In genomic region chr2:46643951-46644350, GRCh38 we compare ENCODE assay signal across 22 cellular contexts. TPM values are rescaled to one million over a fixed set of nuclear protein-coding genes. Genes with fewer than 3 reads are reported as not detected.
A peak's percentile ranks its signal among the peaks of the same experiment; 100 is the strongest.
DNase-seq lines count a peak whose midpoint lies in the region; ATAC-seq, FAIRE-seq and TF ChIP-seq lines count a peak whose summit lies in the region.
"Had no signal": no experiment of that assay in that cellular context is flagged by ENCODE, and none has a peak within 500 bp of the region (broad histone marks: within the 10 kb centered on the region; RNA-seq: fewer than 3 reads in every experiment).

No MANE protein-coding gene starts in this region.

- peaks cover 0 to 1% (median 0%) of the 10 kb centered on the region in 4 donors for H3K4me1 Mint-ChIP-seq in CD4-positive, alpha-beta memory T cell
- H3K4me1 Mint-ChIP-seq: naive B cell, T-helper 17 cell had no signal

- intact Hi-C loops in PC-3 (cut with micrococcal nuclease) = no loop called here
- intact Hi-C loops in CD4-positive, alpha-beta memory T cell (cut with micrococcal nuclease) = no loop called here

- H3F3A ChIP-seq in PC-3 (ENCODE audit: low read length, unreplicated experiment) = peaks cover 5% of the 10 kb centered on the region

- H3K9me2 ChIP-seq in PC-3 (replicated peaks; ENCODE audit: low read length) = no peaks in the 10 kb centered on the region

- DNase-seq in A549 (ENCODE audit: low read depth in 1 of 2, low spot score in 1 of 2) = no peak
- DNase-seq in DND-41 = no peak
- peak; percentile 88 for DNase-seq in PC-3
- peak; percentile 85 for DNase-seq in bronchial epithelial cell (ENCODE audit: low read depth)
- DNase-seq in NCI-H345 (lab: John Stamatoyannopoulos, UW) = no peak
- DNase-seq in CD4-positive, alpha-beta memory T cell = no peak
- DNase-seq in kidney glomerular epithelial cell (lab: John Stamatoyannopoulos, UW) = no peak
- DNase-seq: activated CD4-positive, CD25-positive, alpha-beta regulatory T cell; adrenal gland; DMS79; naive B cell; NCI-H1105; NCI-H2171; small intestine; stimulated activated naive B cell treated with anti-CD40 and anti-IgM and Interleukin-4, amounts not matched to agents 10 μg/mL and 1 μg/mL and 100 μg/mL, for 72 hours; T-helper 17 cell; trophoblast cell had no signal

- H4K20me1 ChIP-seq in DND-41 (ENCODE audit: insufficient read depth, low read length) = no peaks in the 10 kb centered on the region
- no peaks in the 10 kb centered on the region for H4K20me1 ChIP-seq in PC-3 (ENCODE audit: low read length)
- H4K20me1 ChIP-seq: BLaER1 treated with 17β-estradiol and CSF1 and Interleukin-3, amounts not matched to agents 10 nM and 100 nM had no signal

- no peak for TF ChIP-seq RAD21 in A549 (conservative IDR thresholded peaks at IDR 0.05 in 1 of 2, IDR thresholded peaks at IDR 0.05 in 1 of 2)

- H3K4me1 ChIP-seq in A549 (peaks cover 72% of the 10 kb centered on the region), DND-41 (ENCODE audit: insufficient read depth, low read length) (no peaks in the 10 kb centered on the region; the same call in 1 of the 2 replicates), PC-3 (ENCODE audit: insufficient read depth, low read length) (peaks cover 51% of the 10 kb centered on the region)
- H3K4me1 ChIP-seq in CD4-positive, alpha-beta memory T cell (ENCODE audit: insufficient read depth, low read length) = no peaks in the 10 kb centered on the region

- H3K9ac ChIP-seq in DND-41 (ENCODE audit: low read depth, low read length) = no peak overlapping the region
- no peak overlapping the region for H3K9ac ChIP-seq in PC-3 (ENCODE audit: low read length)
- H3K9ac ChIP-seq: BLaER1 treated with 17β-estradiol and CSF1 and Interleukin-3, amounts not matched to agents 10 nM and 100 nM had no signal

- peaks cover 0 to 22% (median 12%) of the 10 kb centered on the region in 8 donors for H3K9me3 Mint-ChIP-seq in CD4-positive, alpha-beta memory T cell

- no peaks in the 10 kb centered on the region for H3K27me3 ChIP-seq in DND-41 (ENCODE audit: insufficient read depth, low read length, poor library complexity)
- H3K27me3 ChIP-seq in PC-3 (ENCODE audit: low read length) = no peaks in the 10 kb centered on the region
- no peaks in the 10 kb centered on the region for H3K27me3 ChIP-seq in bronchial epithelial cell (ENCODE audit: control insufficient read depth, insufficient read depth, low read length)
- H3K27me3 ChIP-seq in CD4-positive, alpha-beta memory T cell (ENCODE audit: insufficient read depth, low read length) = no peaks in the 10 kb centered on the region
- H3K27me3 ChIP-seq: adrenal gland; BLaER1 treated with 17β-estradiol and CSF1 and Interleukin-3, amounts not matched to agents 10 nM and 100 nM; gastroesophageal sphincter had no signal

- POLR2A ChIA-PET in A549 (lab: Yijun Ruan, JAX) = no interaction called here
- POLR2A ChIA-PET in PC-3 (lab: Charles Lee; ENCODE audit: unreplicated experiment) = no interaction called here
- POLR2A ChIA-PET in CD4-positive, alpha-beta memory T cell (lab: Charles Lee; ENCODE audit: partially characterized antibody) = no interaction called here

- no TSS peak for BruUV-seq in PC-3 (replicated peaks; lab: Mats Ljungman, UMichigan)

- ATAC-seq in A549 = no peak
- ATAC-seq in DND-41 (ENCODE audit: insufficient read depth, low read depth) = peak; percentile 62
- ATAC-seq in PC-3 = peak; percentile 41
- ATAC-seq: gastroesophageal sphincter, K562, T-helper 17 cell had no signal

- no peak overlapping the region for H3K27ac Mint-ChIP-seq in CD4-positive, alpha-beta memory T cell
- H3K27ac Mint-ChIP-seq: naive B cell; stimulated activated naive B cell treated with anti-CD40 and anti-IgM and Interleukin-4, amounts not matched to agents 10 μg/mL and 1 μg/mL and 100 μg/mL, for 72 hours; T-helper 17 cell had no signal

- H3K4me2 ChIP-seq in A549 (peak overlapping the region; percentile 75), DND-41 (ENCODE audit: insufficient read depth, low read length) (no peak overlapping the region), PC-3 (ENCODE audit: low read length) (peak overlapping the region; percentile 57; the same call in 1 of the 2 replicates)

- H3K4me3 ChIP-seq in A549 = no peak overlapping the region
- H3K4me3 ChIP-seq in DND-41 (ENCODE audit: low read depth in 1 of 2, low read length in 2 of 2) = no peak overlapping the region
- no peak overlapping the region for H3K4me3 ChIP-seq in PC-3 (ENCODE audit: low read length)
- H3K4me3 ChIP-seq in bronchial epithelial cell (ENCODE audit: low read depth, low read length) = no peak overlapping the region
- no peak overlapping the region for H3K4me3 ChIP-seq in CD4-positive, alpha-beta memory T cell (ENCODE audit: low read length in 2 of 2)
- H3K4me3 ChIP-seq: adrenal gland; BLaER1 treated with 17β-estradiol and CSF1 and Interleukin-3, amounts not matched to agents 10 nM and 100 nM; coronary artery; gastroesophageal sphincter; K562; lung had no signal

- CTCF ChIA-PET in A549 (lab: Yijun Ruan, JAX) (interaction anchor here (0.6 to 3.6 kb wide), 5 partner anchors 12 to 387 kb away, joined by 3 to 19 read pairs (median 3); no protein-coding TSS in a partner anchor), PC-3 (lab: Charles Lee) (no interaction called here)
- CTCF ChIA-PET in CD4-positive, alpha-beta memory T cell (lab: Charles Lee; ENCODE audit: partially characterized antibody) = no interaction called here

- H3K4me3 Mint-ChIP-seq in CD4-positive, alpha-beta memory T cell = no peak overlapping the region
- H3K4me3 Mint-ChIP-seq: naive B cell; stimulated activated naive B cell treated with anti-CD40 and anti-IgM and Interleukin-4, amounts not matched to agents 10 μg/mL and 1 μg/mL and 100 μg/mL, for 72 hours; T-helper 17 cell had no signal

- TF ChIP-seq EP300 in A549 (IDR thresholded peaks at IDR 0.05) = no peak

- TF ChIP-seq CTCF in A549 (IDR thresholded peaks at IDR 0.05) = no peak
- no peak for TF ChIP-seq CTCF in DND-41 (IDR thresholded peaks at IDR 0.05; ENCODE audit: borderline replicate concordance, extremely low read depth, low read length, poor library complexity, severe bottlenecking)
- no peak for TF ChIP-seq CTCF in PC-3 (conservative IDR thresholded peaks at IDR 0.05; ENCODE audit: low read depth, low read length)
- no peak for TF ChIP-seq CTCF in bronchial epithelial cell (IDR thresholded peaks at IDR 0.05; ENCODE audit: insufficient read depth, low read length, severe bottlenecking)

- H3K79me2 ChIP-seq in DND-41 (ENCODE audit: insufficient read depth, low read length) (no peaks in the 10 kb centered on the region), PC-3 (ENCODE audit: low read length) (no peaks in the 10 kb centered on the region)

- H3K36me3 Mint-ChIP-seq in CD4-positive, alpha-beta memory T cell = peaks cover 23 to 27% of the 10 kb centered on the region in 2 donors

- H3K9me3 ChIP-seq in A549 (no peaks in the 10 kb centered on the region), DND-41 (ENCODE audit: insufficient read depth, low read length, severe bottlenecking) (peaks cover 13% of the 10 kb centered on the region), PC-3 (ENCODE audit: low read length) (peaks cover 11% of the 10 kb centered on the region; the same call in 1 of the 2 replicates)
- H3K9me3 ChIP-seq in CD4-positive, alpha-beta memory T cell (ENCODE audit: control insufficient read depth in 1 of 2, low read length in 2 of 2) = no peaks in the 10 kb centered on the region
- H3K9me3 ChIP-seq: gastroesophageal sphincter had no signal

- no peaks in the 10 kb centered on the region for H3K27me3 Mint-ChIP-seq in CD4-positive, alpha-beta memory T cell
- H3K27me3 Mint-ChIP-seq: naive B cell; stimulated activated naive B cell treated with anti-CD40 and anti-IgM and Interleukin-4, amounts not matched to agents 10 μg/mL and 1 μg/mL and 100 μg/mL, for 72 hours; T-helper 17 cell had no signal

- WGBS in A549 (ENCODE audit: missing lambda C conversion rate) = 68% methylated on average over 1 of the region's 1 CpG

- H3K36me3 ChIP-seq in DND-41 (ENCODE audit: insufficient read depth, low read length) (no peaks in the 10 kb centered on the region), PC-3 (ENCODE audit: low read depth, low read length) (peaks cover 14% of the 10 kb centered on the region), bronchial epithelial cell (ENCODE audit: control insufficient read depth, insufficient read depth, low read length) (no peaks in the 10 kb centered on the region)
- H3K36me3 ChIP-seq in CD4-positive, alpha-beta memory T cell (ENCODE audit: insufficient read depth, low read length) = no peaks in the 10 kb centered on the region
- H3K36me3 ChIP-seq: adrenal gland had no signal

- H3K27ac ChIP-seq in A549 = peak overlapping the region; percentile 94 to 97
- no peak overlapping the region for H3K27ac ChIP-seq in DND-41 (ENCODE audit: low read length)
- H3K27ac ChIP-seq in PC-3 (ENCODE audit: low read length) = peak overlapping the region; percentile 84
- H3K27ac ChIP-seq in CD4-positive, alpha-beta memory T cell (ENCODE audit: low read depth, low read length) = no peak overlapping the region
- H3K27ac ChIP-seq: adrenal gland; BLaER1 treated with 17β-estradiol and CSF1 and Interleukin-3, amounts not matched to agents 10 nM and 100 nM; gastroesophageal sphincter had no signal

- FAIRE-seq in A549 (lab: Jason Lieb, UNC) = no peak
- FAIRE-seq in bronchial epithelial cell (lab: Jason Lieb, UNC) = no peak
- FAIRE-seq: K562, small intestine had no signal

- H2AFZ ChIP-seq in DND-41 (ENCODE audit: low read depth, low read length) = no peak overlapping the region
- H2AFZ ChIP-seq in PC-3 (ENCODE audit: low read length) = no peak overlapping the region

- no peak for TF ChIP-seq POLR2A in A549 (IDR thresholded peaks at IDR 0.05; ENCODE audit: low read length)

RNA-seq across cellular contexts. Expression of gene CRIPT, which starts 26.9 kb away (rescaled TPM):
- polyA plus RNA-seq in A549 (2011; rRNA removed) (21.9 and 31.1 TPM in 2 replicates), A549 (2017; fragmentation: RNase III; extraction: RNeasy Plus Mini Kit Qiagen cat#74134 plus additional on column Dnase treatment) (17.1 to 21.8 TPM (median 21.7 TPM) in 3 replicates)
- polyA plus RNA-seq in A549 (2012; cell fraction: cytosol; rRNA removed) = 5.2 and 6.0 TPM in 2 replicates
- 1.1 and 2.1 TPM in 2 replicates for polyA plus RNA-seq in A549 (2012; cell fraction: nucleus; rRNA removed)
- polyA minus RNA-seq in A549 (2011; rRNA and poly(A)+ RNA removed) = 8.0 and 11.7 TPM in 2 replicates
- total RNA-seq in PC-3 (2014; rRNA removed) (7.7 and 8.9 TPM in 2 replicates), bronchial epithelial cell (6.8 and 7.4 TPM in 2 replicates)
- 10 to 100 TPM; 19.2 to 20.9 TPM for total RNA-seq in CD4-positive, alpha-beta memory T cell
- 10 to 100 TPM in 1 of 2 donors, 1 to 10 TPM in 1; 8.3 to 14.0 TPM for polyA plus RNA-seq in CD4-positive, alpha-beta memory T cell

RNA-seq across cellular contexts. Expression of gene PIGF, which starts 27.1 kb away (rescaled TPM):
- 85.9 and 98.9 TPM in 2 replicates for polyA plus RNA-seq in A549 (2011; rRNA removed)
- polyA plus RNA-seq in A549 (2012; cell fraction: cytosol; rRNA removed) = 27.4 and 29.5 TPM in 2 replicates
- 11.5 and 16.3 TPM in 2 replicates for polyA plus RNA-seq in A549 (2012; cell fraction: nucleus; rRNA removed)
- 53.8 to 56.2 TPM (median 54.9 TPM) in 3 replicates for polyA plus RNA-seq in A549 (2017; fragmentation: RNase III; extraction: RNeasy Plus Mini Kit Qiagen cat#74134 plus additional on column Dnase treatment)
- polyA minus RNA-seq in A549 (2011; rRNA and poly(A)+ RNA removed) = 24.7 and 29.7 TPM in 2 replicates
- 10.5 and 17.0 TPM in 2 replicates for total RNA-seq in PC-3 (2014; rRNA removed)
- total RNA-seq in bronchial epithelial cell = 23.7 and 25.0 TPM in 2 replicates
- 10 to 100 TPM; 26.9 to 30.7 TPM for total RNA-seq in CD4-positive, alpha-beta memory T cell
- 10 to 100 TPM in 1 of 2 donors, 1 to 10 TPM in 1; 9.3 to 23.8 TPM for polyA plus RNA-seq in CD4-positive, alpha-beta memory T cell

RNA-seq across cellular contexts. Expression of gene SOCS5, which starts 55.1 kb away (rescaled TPM):
- polyA plus RNA-seq in A549 (2011; rRNA removed) (36.3 and 37.6 TPM in 2 replicates), A549 (2017; fragmentation: RNase III; extraction: RNeasy Plus Mini Kit Qiagen cat#74134 plus additional on column Dnase treatment) (28.2 to 34.0 TPM (median 32.4 TPM) in 3 replicates)
- polyA plus RNA-seq in A549 (2012; cell fraction: cytosol; rRNA removed) = 10.2 and 11.9 TPM in 2 replicates
- polyA plus RNA-seq in A549 (2012; cell fraction: nucleus; rRNA removed) = 6.6 and 9.4 TPM in 2 replicates
- polyA minus RNA-seq in A549 (2011; rRNA and poly(A)+ RNA removed) = 41.1 and 41.3 TPM in 2 replicates
- total RNA-seq in PC-3 (2014; rRNA removed) (12.1 and 15.6 TPM in 2 replicates), bronchial epithelial cell (9.5 and 11.6 TPM in 2 replicates)
- total RNA-seq in CD4-positive, alpha-beta memory T cell = 10 to 100 TPM; 13.3 to 13.6 TPM
- polyA plus RNA-seq in CD4-positive, alpha-beta memory T cell = 1 to 10 TPM; 4.0 to 5.1 TPM

Comparison
In these comparisons a context has a peak if more than half of its experiments do, and no peak if none do; other contexts are left out.
1. ATAC-seq: peak in DND-41 (single experiment) and PC-3 (single experiment); none in A549 (0 of 2).
2. DNase-seq: peak in PC-3 (single experiment) and bronchial epithelial cell (single experiment); none in A549 (0 of 2), DND-41 (single experiment), NCI-H345 (single experiment), CD4-positive, alpha-beta memory T cell (0 of 5) and kidney glomerular epithelial cell (single experiment).
3. H3K27ac ChIP-seq: peak in A549 (2 of 2) and PC-3 (single experiment); none in DND-41 (single experiment) and CD4-positive, alpha-beta memory T cell (single experiment).